ENCODE assay signal across 8 cellular contexts in the genomic region with DNA sequence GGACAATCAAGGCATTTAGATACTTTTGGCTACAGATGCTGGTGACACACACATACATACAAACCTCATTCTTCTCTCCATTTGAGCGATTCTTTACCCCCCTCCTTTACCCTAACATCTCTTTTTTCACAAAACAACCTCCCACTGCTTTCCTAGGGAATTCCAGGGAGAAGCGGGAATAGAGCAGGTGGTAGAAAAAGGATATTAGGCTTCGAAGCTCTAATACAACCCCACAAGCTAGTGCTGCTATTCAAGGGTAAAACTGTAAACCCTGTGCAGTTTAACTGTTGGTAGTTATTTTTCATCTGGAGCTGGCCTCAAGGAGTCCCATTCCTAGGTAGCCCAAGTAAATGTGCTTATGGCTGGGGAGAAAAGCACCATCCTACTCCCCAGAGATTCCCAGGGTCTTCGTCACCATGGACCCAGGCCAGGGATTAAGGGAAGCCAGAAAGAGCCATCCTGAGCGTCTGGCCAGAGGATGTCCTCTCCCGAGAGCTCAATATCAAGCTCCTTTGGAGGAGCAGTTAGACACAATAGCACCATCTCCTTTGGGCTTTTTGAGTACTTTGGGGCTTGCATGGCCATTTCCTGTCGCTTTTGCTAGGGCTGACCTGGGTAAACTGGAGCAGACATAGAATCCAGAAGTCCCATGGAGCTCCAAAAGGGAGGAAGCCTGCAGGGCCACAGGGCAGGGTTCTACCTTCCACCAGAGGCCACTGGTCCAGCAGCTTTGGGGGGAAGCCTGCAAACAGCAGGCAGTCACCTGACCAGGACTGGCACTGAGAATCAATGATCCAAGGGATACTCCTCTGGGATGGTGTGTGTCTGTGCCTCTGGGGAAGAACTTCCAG. TPM values are rescaled to one million over a fixed set of nuclear protein-coding genes. Genes with fewer than 3 reads are reported as not detected.
A peak's percentile ranks its signal among the peaks of the same experiment; 100 is the strongest.
DNase-seq lines count a peak whose midpoint lies in the region; ATAC-seq and TF ChIP-seq lines count a peak whose summit lies in the region.

No MANE protein-coding gene starts in this region.

- in situ Hi-C loops in brain microvascular endothelial cell (cut with HindIII; ENCODE audit: low pct_ligation_motif_present, low sequenced_read_pairs) (no loop called here), ACHN (cut with HindIII; ENCODE audit: low pct_ligation_motif_present, low pct_unique_long_range_greater_than_20kb, low sequenced_read_pairs) (no loop called here)

- peaks cover 18% of the 10 kb centered on the region for H3K36me3 Mint-ChIP-seq in activated naive CD4-positive, alpha-beta T cell treated with anti-CD3 and anti-CD28 coated beads, Interleukin-2, amount 50 U/mL, for 24 hours
- H3K36me3 Mint-ChIP-seq in type B pancreatic cell = peaks cover 13% of the 10 kb centered on the region

- H3K27ac ChIP-seq in brain microvascular endothelial cell = peak overlapping the region; percentile 81

- peak overlapping the region; percentile 85 for H3K4me3 ChIP-seq in brain microvascular endothelial cell (ENCODE audit: low read depth, low read length)
- H3K4me3 ChIP-seq in mononuclear cell (ENCODE audit: low read length) = peak overlapping the region; percentile 99

- no peak for ATAC-seq in HG02938 (IDR thresholded peaks at IDR 0.05; ENCODE audit: unreplicated experiment)

- H3K27me3 ChIP-seq in brain microvascular endothelial cell (replicated peaks) = no peaks in the 10 kb centered on the region
- no peaks in the 10 kb centered on the region for H3K27me3 ChIP-seq in mononuclear cell (ENCODE audit: insufficient read depth, low read length)

- no peak for DNase-seq in activated naive CD4-positive, alpha-beta T cell (lab: John Stamatoyannopoulos, UW)
- DNase-seq in brain microvascular endothelial cell (no peak), type B pancreatic cell (ENCODE audit: extremely low spot score, unreplicated experiment) (no peak), ACHN (no peak)
- DNase-seq in stimulated activated naive CD4-positive, alpha-beta T cell treated with Interleukin-2 at 50 U/mL for 16 hours (lab: John Stamatoyannopoulos, UW) = no peak

- H3K9me3 ChIP-seq in mononuclear cell (ENCODE audit: low read depth, low read length) = no peaks in the 10 kb centered on the region

- peaks cover 57% of the 10 kb centered on the region for H3K4me1 ChIP-seq in mononuclear cell (ENCODE audit: insufficient read depth, low read length)

- no peaks in the 10 kb centered on the region for H3K27me3 Mint-ChIP-seq in activated naive CD4-positive, alpha-beta T cell treated with anti-CD3 and anti-CD28 coated beads, Interleukin-2, amount 50 U/mL, for 24 hours
- no peaks in the 10 kb centered on the region for H3K27me3 Mint-ChIP-seq in type B pancreatic cell

- no peak for TF ChIP-seq CTCF in brain microvascular endothelial cell (IDR thresholded peaks at IDR 0.05; ENCODE audit: low read depth, low read length, missing control alignments)
- TF ChIP-seq CTCF in type B pancreatic cell (conservative IDR thresholded peaks at IDR 0.05) = no peak

- H3K36me3 ChIP-seq in brain microvascular endothelial cell (replicated peaks) = peaks cover 2% of the 10 kb centered on the region

- peak overlapping the region; percentile 96 for H3K27ac Mint-ChIP-seq in activated naive CD4-positive, alpha-beta T cell treated with anti-CD3 and anti-CD28 coated beads, Interleukin-2, amount 50 U/mL, for 24 hours
- peak overlapping the region; percentile 71 for H3K27ac Mint-ChIP-seq in type B pancreatic cell

- no peaks in the 10 kb centered on the region for H3K9me3 Mint-ChIP-seq in activated naive CD4-positive, alpha-beta T cell treated with anti-CD3 and anti-CD28 coated beads, Interleukin-2, amount 50 U/mL, for 24 hours
- H3K9me3 Mint-ChIP-seq in type B pancreatic cell = no peaks in the 10 kb centered on the region

- H3K4me3 Mint-ChIP-seq in activated naive CD4-positive, alpha-beta T cell treated with anti-CD3 and anti-CD28 coated beads, Interleukin-2, amount 50 U/mL, for 24 hours = peak overlapping the region; percentile 99
- peak overlapping the region; percentile 97 for H3K4me3 Mint-ChIP-seq in type B pancreatic cell

- peaks cover 51% of the 10 kb centered on the region for H3K4me1 Mint-ChIP-seq in activated naive CD4-positive, alpha-beta T cell treated with anti-CD3 and anti-CD28 coated beads, Interleukin-2, amount 50 U/mL, for 24 hours
- peaks cover 56% of the 10 kb centered on the region for H3K4me1 Mint-ChIP-seq in type B pancreatic cell (ENCODE audit: unreplicated experiment)

RNA-seq across cellular contexts. Expression of a gene that starts 3.1 kb away (rescaled TPM):
- total RNA-seq in mononuclear cell = 48.2 TPM
- 20.8 and 33.6 TPM in 2 replicates for total RNA-seq in type B pancreatic cell (ENCODE audit: low replicate concordance)

RNA-seq across cellular contexts. Expression of a gene that starts 49.8 kb away (rescaled TPM):
- total RNA-seq in mononuclear cell (42.2 TPM), type B pancreatic cell (ENCODE audit: low replicate concordance) (15.2 and 21.7 TPM in 2 replicates)

RNA-seq across cellular contexts. Expression of a gene that starts 49.9 kb away (rescaled TPM):
- total RNA-seq in mononuclear cell (3.4 TPM), type B pancreatic cell (ENCODE audit: low replicate concordance) (11.5 and 13.9 TPM in 2 replicates)
